8 cellular contexts compared by ENCODE assay signal in genomic region chr3:180990494-180990893, GRCh38. TPM values are rescaled to one million over a fixed set of nuclear protein-coding genes. Genes with fewer than 3 reads are reported as not detected.
DNase-seq lines count a peak whose midpoint lies in the region; ATAC-seq, FAIRE-seq and TF ChIP-seq lines count a peak whose summit lies in the region.

No MANE protein-coding gene starts in this region.

- peak overlapping the region; percentile 78 for H2AFZ ChIP-seq in OCI-LY3 (ENCODE audit: low read depth, low read length)
- H2AFZ ChIP-seq in endothelial cell of umbilical vein (ENCODE audit: low read depth, low read length) = peak overlapping the region; percentile 84

- H3K27ac ChIP-seq in OCI-LY3 (ENCODE audit: low read length) (no peak overlapping the region), endothelial cell of umbilical vein (ENCODE audit: insufficient read depth, low read depth, low read length) (no peak overlapping the region), sigmoid colon (peak overlapping the region; percentile 83 to 89 (median 88)), adrenal gland (peak overlapping the region in 2 of 5 donors; percentile 92 to 94), foreskin keratinocyte (no peak overlapping the region)

- no peaks in the 10 kb centered on the region for H3K9me1 ChIP-seq in endothelial cell of umbilical vein (replicated peaks; ENCODE audit: control insufficient read depth, extremely low read depth, insufficient read depth, low read length)

- no peak for ATAC-seq in HG03095 (IDR thresholded peaks at IDR 0.05; ENCODE audit: unreplicated experiment)
- no peak for ATAC-seq in foreskin keratinocyte

- no peaks in the 10 kb centered on the region for H3K27me3 ChIP-seq in OCI-LY3 (ENCODE audit: low read depth, low read length)
- H3K27me3 ChIP-seq in endothelial cell of umbilical vein (ENCODE audit: control insufficient read depth in 2 of 2, insufficient read depth in 2 of 2, low read length in 2 of 2) = peaks cover 2 to 5% of the 10 kb centered on the region in 2 experiments
- H3K27me3 ChIP-seq in sigmoid colon = no peaks in the 10 kb centered on the region
- H3K27me3 ChIP-seq in adrenal gland = no peaks in the 10 kb centered on the region
- H3K27me3 ChIP-seq in foreskin keratinocyte = no peaks in the 10 kb centered on the region

- peak overlapping the region; percentile 85 for H3K4me2 ChIP-seq in OCI-LY3 (ENCODE audit: low read length)
- peak overlapping the region; percentile 96 for H3K4me2 ChIP-seq in endothelial cell of umbilical vein (ENCODE audit: insufficient read depth, low read length)

- H3K9me3 ChIP-seq in OCI-LY3 (ENCODE audit: insufficient read depth, low read length) (no peaks in the 10 kb centered on the region), endothelial cell of umbilical vein (replicated peaks; ENCODE audit: control insufficient read depth, insufficient read depth, low read length) (no peaks in the 10 kb centered on the region), sigmoid colon (no peaks in the 10 kb centered on the region), adrenal gland (replicated peaks in 1 of 3) (no peaks in the 10 kb centered on the region)

- no peak for TF ChIP-seq EP300 in sigmoid colon (IDR thresholded peaks at IDR 0.05)

- CTCF ChIA-PET in endothelial cell of umbilical vein (lab: Charles Lee) = interaction anchor here (0.8 to 1.0 kb wide), 3 partner anchors 12 to 395 kb away, joined by 3 read pairs; no protein-coding TSS in a partner anchor

- DNase-seq in GM12864 (ENCODE audit: low read depth) = no peak
- DNase-seq in endothelial cell of umbilical vein (ENCODE audit: low read depth, low spot score) = no peak
- DNase-seq in sigmoid colon = no peak
- DNase-seq in adrenal gland = no peak
- DNase-seq in activated effector memory CD4-positive, alpha-beta T cell treated with anti-CD3 and anti-CD28 coated beads, Interleukin-2, amount 50 U/mL, for 16 hours = no peak
- DNase-seq in foreskin keratinocyte = no peak

- H3K36me3 ChIP-seq in OCI-LY3 (replicated peaks; ENCODE audit: low read depth, low read length) (peaks cover 4% of the 10 kb centered on the region), endothelial cell of umbilical vein (ENCODE audit: control insufficient read depth in 2 of 2, extremely low read depth in 1 of 2, insufficient read depth in 2 of 2, low read length in 2 of 2) (no peaks in the 10 kb centered on the region), sigmoid colon (peaks cover 0 to 22% (median 0%) of the 10 kb centered on the region in 4 donors), adrenal gland (replicated peaks in 1 of 2) (peaks cover 0 to 11% of the 10 kb centered on the region in 2 donors)

- no peak for TF ChIP-seq CTCF in GM12864 (IDR thresholded peaks at IDR 0.05; ENCODE audit: low read depth, low read length, missing control alignments)
- TF ChIP-seq CTCF in OCI-LY3 (IDR thresholded peaks at IDR 0.05; ENCODE audit: low read depth, low read length) = no peak
- no peak for TF ChIP-seq CTCF in endothelial cell of umbilical vein (IDR thresholded peaks at IDR 0.05; ENCODE audit: extremely low read depth in 1 of 2, insufficient read depth in 1 of 2, low read depth in 1 of 2, low read length in 2 of 2)
- no peak for TF ChIP-seq CTCF in sigmoid colon (IDR thresholded peaks at IDR 0.05)
- TF ChIP-seq CTCF in adrenal gland (IDR thresholded peaks at IDR 0.05) = no peak
- no peak for TF ChIP-seq CTCF in foreskin keratinocyte (conservative IDR thresholded peaks at IDR 0.05)

- H3K79me2 ChIP-seq in OCI-LY3 (ENCODE audit: low read length) (peaks cover 20% of the 10 kb centered on the region), endothelial cell of umbilical vein (ENCODE audit: control insufficient read depth, insufficient read depth, low read length) (peaks cover 4% of the 10 kb centered on the region)

- WGBS in sigmoid colon, 2 donors = 7 to 8% methylated on average over 2 of the region's 2 CpGs
- 6 to 12% (median 9%) methylated on average over 2 of the region's 2 CpGs for WGBS in adrenal gland, 4 donors

- intact Hi-C loops in endothelial cell of umbilical vein (cut with micrococcal nuclease) (no loop called here), sigmoid colon (cut with DNase I) (no loop called here), adrenal gland (cut with DNase I) (no loop called here)

- H3K4me3 ChIP-seq in GM12864 (ENCODE audit: low read depth, low read length) (peak overlapping the region; percentile 83; the same call in 1 of the 2 replicates), OCI-LY3 (ENCODE audit: low read length) (peak overlapping the region; percentile 91), endothelial cell of umbilical vein (replicated peaks in 1 of 3; ENCODE audit: insufficient read depth in 1 of 3, low read depth in 1 of 3, low read length in 3 of 3) (peak overlapping the region in 2 of 3 experiments; percentile 2 to 78), sigmoid colon (peak overlapping the region; percentile 66 to 93 (median 80)), adrenal gland (peak overlapping the region in 1 of 4 donors; percentile 69)

- no TSS peak for BruUV-seq in endothelial cell of umbilical vein (replicated peaks; lab: Mats Ljungman, UMichigan)

- H3K9ac ChIP-seq in OCI-LY3 (ENCODE audit: low read length) (peak overlapping the region; percentile 76), endothelial cell of umbilical vein (replicated peaks; ENCODE audit: extremely low read depth, insufficient read depth, low read length) (peak overlapping the region; percentile 64)

- dilution Hi-C loops in endothelial cell of umbilical vein (cut with MboI; ENCODE audit: extremely low pct_ligation_motif_present, low sequenced_read_pairs) = no loop called here

- no peak for FAIRE-seq in endothelial cell of umbilical vein (lab: Jason Lieb, UNC)

- POLR2A ChIA-PET in endothelial cell of umbilical vein (lab: Charles Lee) = no interaction called here

- H3K4me1 ChIP-seq in OCI-LY3 (ENCODE audit: low read length) (peaks cover 12% of the 10 kb centered on the region), endothelial cell of umbilical vein (ENCODE audit: control insufficient read depth, extremely low read depth, insufficient read depth, low read length) (peaks cover 6% of the 10 kb centered on the region), sigmoid colon (peaks cover 0 to 29% (median 17%) of the 10 kb centered on the region in 4 donors), adrenal gland (replicated peaks in 1 of 2) (peaks cover 0 to 35% of the 10 kb centered on the region in 2 donors), foreskin keratinocyte (no peaks in the 10 kb centered on the region)

- H4K20me1 ChIP-seq in OCI-LY3 (ENCODE audit: insufficient read depth, low read length) = no peaks in the 10 kb centered on the region
- no peaks in the 10 kb centered on the region for H4K20me1 ChIP-seq in endothelial cell of umbilical vein (replicated peaks; ENCODE audit: control insufficient read depth, extremely low read depth, insufficient read depth, low read length)

- TF ChIP-seq POLR2A in endothelial cell of umbilical vein (IDR thresholded peaks at IDR 0.05; ENCODE audit: low read depth, low read length) (no peak), sigmoid colon (IDR thresholded peaks at IDR 0.05) (no peak), adrenal gland (IDR thresholded peaks at IDR 0.05) (no peak)

TF ChIP-seq in endothelial cell of umbilical vein, 7 proteins besides CTCF, POLR2A, EP300 and RAD21:
- TF ChIP-seq EZH2 (IDR thresholded peaks at IDR 0.05; ENCODE audit: borderline replicate concordance, low read depth, low read length, severe bottlenecking) (no peak), JUN (IDR thresholded peaks at IDR 0.05; ENCODE audit: borderline replicate concordance, insufficient read depth, insufficient read length, low read depth) (no peak), POLR2AphosphoS5 (IDR thresholded peaks at IDR 0.05; ENCODE audit: insufficient read depth, low read depth, low read length) (no peak), FOS (IDR thresholded peaks at IDR 0.05; ENCODE audit: borderline replicate concordance, insufficient read depth, low read length) (no peak)

RNA-seq across cellular contexts. Expression of gene DNAJC19, which starts 1.0 kb away (rescaled TPM):
- 43.4 and 50.6 TPM in 2 replicates for total RNA-seq in endothelial cell of umbilical vein
- 32.6 and 32.9 TPM in 2 replicates for polyA plus RNA-seq in endothelial cell of umbilical vein
- 43.8 and 50.8 TPM in 2 replicates for polyA plus RNA-seq in endothelial cell of umbilical vein (2011; cell fraction: cytosol; rRNA removed)
- 20.5 and 22.5 TPM in 2 replicates for polyA plus RNA-seq in endothelial cell of umbilical vein (2011; cell fraction: nucleus; rRNA removed)
- polyA plus RNA-seq in endothelial cell of umbilical vein (2012) = 43.8 and 47.5 TPM in 2 replicates
- polyA minus RNA-seq in endothelial cell of umbilical vein = 14.2 and 16.3 TPM in 2 replicates
- polyA minus RNA-seq in endothelial cell of umbilical vein (2011; cell fraction: cytosol; rRNA and poly(A)+ RNA removed) = 17.4 TPM
- 3.3 and 7.7 TPM in 2 replicates for polyA minus RNA-seq in endothelial cell of umbilical vein (2011; cell fraction: nucleus; rRNA and poly(A)+ RNA removed)
- 10 to 100 TPM; 34.3 to 89.2 (median 55.4) TPM for total RNA-seq in sigmoid colon
- polyA plus RNA-seq in sigmoid colon = 10 to 100 TPM; 29.3 to 52.9 (median 42.3) TPM
- 100 to 1,000 TPM in 1 of 8 donors, 10 to 100 TPM in 7; 29.4 to 119 (median 65.7) TPM for total RNA-seq in adrenal gland
- polyA plus RNA-seq in adrenal gland = 100 to 1,000 TPM in 1 of 3 donors, 10 to 100 TPM in 2; 57.6 to 101 (median 79.4) TPM
- total RNA-seq in foreskin keratinocyte = 27.8 and 33.6 TPM in 2 replicates
- 50.2 and 51.5 TPM in 2 replicates for polyA plus RNA-seq in foreskin keratinocyte

Comparison
In these comparisons a context has a peak if more than half of its experiments do, and no peak if none do; other contexts are left out.
1. H3K27ac ChIP-seq: peak in sigmoid colon (4 of 4); none in OCI-LY3 (single experiment), endothelial cell of umbilical vein (single experiment) and foreskin keratinocyte (single experiment).